11 cellular contexts compared by ENCODE assay signal in genomic region chr16:15976929-15977637, GRCh38. TPM values are rescaled to one million over a fixed set of nuclear protein-coding genes. Genes with fewer than 3 reads are reported as not detected.
DNase-seq lines count a peak whose midpoint lies in the region; FAIRE-seq and TF ChIP-seq lines count a peak whose summit lies in the region.
"Had no signal": no experiment of that assay in that cellular context is flagged by ENCODE, and none has a peak within 500 bp of the region (broad histone marks: within the 10 kb centered on the region; RNA-seq: fewer than 3 reads in every experiment).

No MANE protein-coding gene starts in this region.

- DNase-seq in CD14-positive monocyte (ENCODE audit: low spot score), result no peak
- DNase-seq in astrocyte (ENCODE audit: low read depth), result no peak
- DNase-seq in hepatocyte (ENCODE audit: low spot score), result no peak
- DNase-seq in spleen, result no peak
- no peak for DNase-seq in OCI-M1 (lab: John Stamatoyannopoulos, UW)
- DNase-seq in NCI-H187 treated with DMSO at 0.1 percent for 48 hours (lab: John Stamatoyannopoulos, UW), result no peak
- no peak for DNase-seq in type B pancreatic cell (ENCODE audit: extremely low spot score, unreplicated experiment)
- no peak for DNase-seq in GM10266 (ENCODE audit: extremely low spot score)
- DNase-seq: NCI-H510A; stimulated activated CD4-positive, alpha-beta T cell treated with anti-CD3 and anti-CD28 coated beads, Interleukin-4, amount 100 ng/mL, for 4 hours had no signal

- H3K9me3 ChIP-seq in astrocyte (ENCODE audit: insufficient read depth, low read depth, low read length) (peaks cover 15% of the 10 kb centered on the region), hepatocyte (ENCODE audit: low read depth) (no peaks in the 10 kb centered on the region), spleen (peaks cover 12 to 54% (median 49%) of the 10 kb centered on the region in 8 donors)

- H3K4me1 Mint-ChIP-seq in CD14-positive monocyte, result peaks cover 26% of the 10 kb centered on the region
- peaks cover 6% of the 10 kb centered on the region for H3K4me1 Mint-ChIP-seq in astrocyte (ENCODE audit: low read depth, unreplicated experiment)
- H3K4me1 Mint-ChIP-seq in type B pancreatic cell (ENCODE audit: unreplicated experiment), result no peaks in the 10 kb centered on the region

- H3K27ac Mint-ChIP-seq in CD14-positive monocyte (peak overlapping the region; percentile 60 to 77 (median 68)), astrocyte (ENCODE audit: unreplicated experiment) (peak overlapping the region; percentile 31), type B pancreatic cell (no peak overlapping the region)

- no peak for TF ChIP-seq POLR2A in spleen (IDR thresholded peaks at IDR 0.05)

- H3K27me3 ChIP-seq in astrocyte (ENCODE audit: insufficient read depth, low read length) (no peaks in the 10 kb centered on the region), hepatocyte (no peaks in the 10 kb centered on the region), spleen (replicated peaks in 1 of 7) (no peaks in the 10 kb centered on the region)

- WGBS in hepatocyte (ENCODE audit: low lambda C conversion rate, missing lambda C conversion rate), result 98% methylated on average over 7 of the region's 7 CpGs
- WGBS in spleen, 5 donors, result 65 to 78% (median 70%) methylated on average over 7 of the region's 7 CpGs

- H3K9me3 Mint-ChIP-seq in CD14-positive monocyte, result peaks cover 38 to 50% (median 47%) of the 10 kb centered on the region in 7 donors
- peaks cover 17% of the 10 kb centered on the region for H3K9me3 Mint-ChIP-seq in astrocyte (ENCODE audit: unreplicated experiment)
- H3K9me3 Mint-ChIP-seq in type B pancreatic cell, result peaks cover 11% of the 10 kb centered on the region

- H3K9me2 ChIP-seq in hepatocyte (replicated peaks; ENCODE audit: insufficient read depth), result no peaks in the 10 kb centered on the region

- H3K79me2 ChIP-seq in astrocyte (ENCODE audit: insufficient read depth, low read length) (peaks cover 91% of the 10 kb centered on the region), hepatocyte (peaks cover 17% of the 10 kb centered on the region)

- H3K27me3 Mint-ChIP-seq in CD14-positive monocyte (ENCODE audit: low read depth in 3 of 3), result no peaks in the 10 kb centered on the region
- no peaks in the 10 kb centered on the region for H3K27me3 Mint-ChIP-seq in astrocyte (ENCODE audit: low read depth, unreplicated experiment)
- no peaks in the 10 kb centered on the region for H3K27me3 Mint-ChIP-seq in type B pancreatic cell

- H3K36me3 ChIP-seq in astrocyte (ENCODE audit: insufficient read depth, low read length), result no peaks in the 10 kb centered on the region
- no peaks in the 10 kb centered on the region for H3K36me3 ChIP-seq in hepatocyte (replicated peaks; ENCODE audit: insufficient read depth, low read depth)
- peaks cover 0 to 63% (median 7%) of the 10 kb centered on the region in 6 donors for H3K36me3 ChIP-seq in spleen

- H3K4me1 ChIP-seq in astrocyte (ENCODE audit: insufficient read depth, low read length) (peaks cover 8% of the 10 kb centered on the region), hepatocyte (ENCODE audit: insufficient read depth) (peaks cover 3% of the 10 kb centered on the region), spleen (peaks cover 0 to 44% (median 23%) of the 10 kb centered on the region in 6 donors)

- H3K27ac ChIP-seq in astrocyte (ENCODE audit: low read depth, low read length) (no peak overlapping the region), hepatocyte (peak overlapping the region; percentile 76), spleen (peak overlapping the region in 7 of 8 donors; percentile 37 to 72 (median 65))
- H3K27ac ChIP-seq: SK-N-MC had no signal

- TF ChIP-seq CTCF in CD14-positive monocyte (IDR thresholded peaks at IDR 0.05), result no peak
- no peak for TF ChIP-seq CTCF in astrocyte (IDR thresholded peaks at IDR 0.05; ENCODE audit: insufficient read depth, low read depth, low read length)
- TF ChIP-seq CTCF in hepatocyte (IDR thresholded peaks at IDR 0.05; ENCODE audit: poor library complexity), result no peak
- no peak for TF ChIP-seq CTCF in spleen (IDR thresholded peaks at IDR 0.05 in 8 of 11, conservative IDR thresholded peaks at IDR 0.05 in 3 of 11)
- no peak for TF ChIP-seq CTCF in type B pancreatic cell (conservative IDR thresholded peaks at IDR 0.05)
- no peak for TF ChIP-seq CTCF in GM10266 (IDR thresholded peaks at IDR 0.05; ENCODE audit: control insufficient read depth, insufficient read depth, low read depth, missing control alignments)

- FAIRE-seq in astrocyte (lab: Jason Lieb, UNC), result no peak

- H3K4me3 Mint-ChIP-seq in CD14-positive monocyte (peak overlapping the region in 1 of 2 donors; percentile 61), astrocyte (ENCODE audit: unreplicated experiment) (no peak overlapping the region), type B pancreatic cell (no peak overlapping the region)

- H3K4me2 ChIP-seq in astrocyte (ENCODE audit: low read length), result no peak overlapping the region
- H3K4me2 ChIP-seq in hepatocyte, result no peak overlapping the region

- H2AFZ ChIP-seq in astrocyte (ENCODE audit: low read depth, low read length), result no peak overlapping the region
- no peak overlapping the region for H2AFZ ChIP-seq in hepatocyte

- H3K9ac ChIP-seq in astrocyte (ENCODE audit: low read length), result no peak overlapping the region

- intact Hi-C loops in CD14-positive monocyte (cut with micrococcal nuclease), result no loop called here
- intact Hi-C loops in spleen (cut with DNase I; ENCODE audit: low total_unique reads), result no loop called here

- peaks cover 72% of the 10 kb centered on the region for H4K20me1 ChIP-seq in astrocyte (ENCODE audit: insufficient read depth, low read length)
- H4K20me1 ChIP-seq in hepatocyte (ENCODE audit: insufficient read depth, poor library complexity, severe bottlenecking), result no peaks in the 10 kb centered on the region

- H3K36me3 Mint-ChIP-seq in CD14-positive monocyte (peaks cover 41 to 55% of the 10 kb centered on the region in 2 donors), astrocyte (ENCODE audit: low read depth, unreplicated experiment) (peaks cover 26% of the 10 kb centered on the region), type B pancreatic cell (peaks cover 41% of the 10 kb centered on the region)

- H3K4me3 ChIP-seq in astrocyte (ENCODE audit: insufficient read depth, low read depth, low read length), result no peak overlapping the region
- no peak overlapping the region for H3K4me3 ChIP-seq in hepatocyte
- no peak overlapping the region for H3K4me3 ChIP-seq in spleen
- H3K4me3 ChIP-seq: SK-N-MC had no signal

RNA-seq across cellular contexts. Expression of gene ABCC1, which starts 27.7 kb away (rescaled TPM):
- 1 to 10 TPM; 1.4 to 3.0 TPM for polyA plus RNA-seq in CD14-positive monocyte
- 42.1 and 45.4 TPM in 2 replicates for total RNA-seq in astrocyte
- 7.0 and 7.3 TPM in 2 replicates for total RNA-seq in hepatocyte
- polyA plus RNA-seq in hepatocyte, result 7.1 and 9.3 TPM in 2 replicates
- total RNA-seq in spleen, result 10 to 100 TPM; 48.8 to 65.7 (median 53.6) TPM
- 10 to 100 TPM in 1 of 3 donors, 1 to 10 TPM in 2; 7.8 to 12.4 (median 10.0) TPM for polyA plus RNA-seq in spleen
- total RNA-seq in type B pancreatic cell (ENCODE audit: low replicate concordance), result 38.1 and 53.7 TPM in 2 replicates
